Comparison of ENCODE assay signal across 10 cellular contexts in genomic region chr4:173039617-173040176, GRCh38.
DNase-seq lines count a peak whose midpoint lies in the region; ATAC-seq lines count a peak whose summit lies in the region.
"Had no signal": no experiment of that assay in that cellular context is flagged by ENCODE, and none has a peak within 500 bp of the region (broad histone marks: within the 10 kb centered on the region; RNA-seq: fewer than 3 reads in every experiment).

No MANE protein-coding gene starts in this region.

- intact Hi-C loops in sciatic nerve (cut with DNase I): no loop called here

- ATAC-seq in sciatic nerve (peak; percentile 89), HG03565 (IDR thresholded peaks at IDR 0.05; ENCODE audit: unreplicated experiment) (no peak)
- ATAC-seq: HCT116; naive thymus-derived CD4-positive, alpha-beta T cell had no signal

- peak; percentile 40 for DNase-seq in DMS153 treated with DMSO at 0.1 percent for 48 hours (lab: John Stamatoyannopoulos, UW; ENCODE audit: unreplicated experiment)
- DNase-seq in DMS153 (lab: John Stamatoyannopoulos, UW): no peak
- peak; percentile 65 for DNase-seq in LHCN-M2 (ENCODE audit: low read depth)
- DNase-seq in brain pericyte (ENCODE audit: low read depth, low spot score): peak; percentile 20
- no peak for DNase-seq in sciatic nerve (ENCODE audit: low spot score)
- DNase-seq in dermis blood vessel endothelial cell: no peak
- DNase-seq in NCI-H226: no peak
- DNase-seq: naive thymus-derived CD4-positive, alpha-beta T cell had no signal

Comparison
In these comparisons a context has a peak if more than half of its experiments do, and no peak if none do; other contexts are left out.
1. DNase-seq: peak in DMS153 treated with DMSO at 0.1 percent for 48 hours (single experiment), LHCN-M2 (single experiment) and brain pericyte (single experiment); none in DMS153 (single experiment), sciatic nerve (single experiment), dermis blood vessel endothelial cell (single experiment) and NCI-H226 (single experiment).